ENCODE assay signal across 33 cellular contexts in genomic region chr17:61754124-61754523, GRCh38.
"Had no signal": no experiment of that assay in that cellular context is flagged by ENCODE, and none has a peak within 500 bp of the region (broad histone marks: within the 10 kb centered on the region; RNA-seq: fewer than 3 reads in every experiment).

No MANE protein-coding gene starts in this region.

- DNase-seq: activated B cell treated with CpG ODN at 0.5 μM for 24 hours; activated CD4-positive, alpha-beta T cell treated with anti-CD3 and anti-CD28 coated beads for 48 hours; activated CD4-positive, alpha-beta T cell treated with anti-CD3 and anti-CD28 coated beads, Interleukin-2, amount 50 U/mL, for 1 hour; activated CD4-positive, alpha-beta T cell treated with anti-CD3 and anti-CD28 coated beads, Interleukin-2, amount 50 U/mL, for 48 hours; activated CD8-positive, alpha-beta memory T cell treated with anti-CD3 and anti-CD28 coated beads for 24 hours; activated CD8-positive, alpha-beta T cell treated with anti-CD3 and anti-CD28 coated beads for 36 hours; activated effector memory CD4-positive, alpha-beta T cell treated with Interleukin-2 at 50 U/mL for 16 hours; activated naive CD4-positive, alpha-beta T cell treated with anti-CD3 and anti-CD28 coated beads for 36 hours; activated naive CD8-positive, alpha-beta T cell treated with anti-CD3 and anti-CD28 coated beads for 36 hours; activated naive CD8-positive, alpha-beta T cell treated with anti-CD3 and anti-CD28 coated beads, Interleukin-2, amount 50 U/mL, for 24 hours; activated T-cell treated with anti-CD3 and anti-CD28 coated beads, Interleukin-2, amount 50 U/mL, for 4 hours; adrenal gland; amygdala; aorta; body of pancreas; caudate nucleus; cerebellar nuclear complex; colonic mucosa; effector CD8-positive, alpha-beta T cell; esophagus squamous epithelium; foreskin melanocyte; heart right ventricle; T-helper 17 cell; T1000; WERI-Rb-1 had no signal

- H3K4me3 Mint-ChIP-seq: activated B cell treated with CpG ODN at 0.5 μM for 24 hours; activated CD8-positive, alpha-beta T cell treated with anti-CD3 and anti-CD28 coated beads for 36 hours; activated naive CD4-positive, alpha-beta T cell treated with anti-CD3 and anti-CD28 coated beads for 36 hours; activated naive CD4-positive, alpha-beta T cell treated with anti-CD3 and anti-CD28 coated beads, Interleukin-2, amount 50 U/mL, for 24 hours; activated naive CD8-positive, alpha-beta T cell treated with anti-CD3 and anti-CD28 coated beads for 36 hours; activated naive CD8-positive, alpha-beta T cell treated with anti-CD3 and anti-CD28 coated beads, Interleukin-2, amount 50 U/mL, for 24 hours; activated T-cell treated with anti-CD3 and anti-CD28 coated beads, Interleukin-2, amount 50 U/mL, for 4 hours; activated T-helper 17 cell treated with anti-CD3 and anti-CD28 coated beads, Interleukin-2, amount 50 U/mL, for 72 hours; T-helper 17 cell; T-helper 2 cell treated with Interferon-gamma antibody and Interleukin-4, amounts not matched to agents 5 μg/mL and 100 μg/mL, for 36 hours had no signal

- H3K27me3 Mint-ChIP-seq: activated B cell treated with CpG ODN at 0.5 μM for 24 hours; activated CD8-positive, alpha-beta T cell treated with anti-CD3 and anti-CD28 coated beads for 36 hours; activated naive CD4-positive, alpha-beta T cell treated with anti-CD3 and anti-CD28 coated beads, Interleukin-2, amount 50 U/mL, for 24 hours; activated naive CD8-positive, alpha-beta T cell treated with anti-CD3 and anti-CD28 coated beads for 36 hours; activated naive CD8-positive, alpha-beta T cell treated with anti-CD3 and anti-CD28 coated beads, Interleukin-2, amount 50 U/mL, for 24 hours; activated T-helper 17 cell treated with anti-CD3 and anti-CD28 coated beads, Interleukin-2, amount 50 U/mL, for 72 hours; T-helper 17 cell had no signal

- H3K27ac ChIP-seq: adrenal gland, body of pancreas, colonic mucosa, epithelial cell of prostate, esophagus squamous epithelium, gastroesophageal sphincter, heart right ventricle, WERI-Rb-1 had no signal

- H3K9me3 ChIP-seq: adrenal gland, body of pancreas, colonic mucosa, esophagus squamous epithelium had no signal

- ATAC-seq: activated CD4-positive, CD25-positive, alpha-beta regulatory T cell treated with anti-CD3 and anti-CD28 coated beads, Interleukin-2, amount 50 U/mL, for 24 hours; activated CD8-positive, alpha-beta T cell treated with anti-CD3 and anti-CD28 coated beads for 36 hours; activated naive CD8-positive, alpha-beta T cell treated with anti-CD3 and anti-CD28 coated beads, Interleukin-2, amount 50 U/mL, for 24 hours; activated T-cell treated with anti-CD3 and anti-CD28 coated beads, Interleukin-2, amount 50 U/mL, for 4 hours; activated T-helper 17 cell treated with anti-CD3 and anti-CD28 coated beads, Interleukin-2, amount 50 U/mL, for 72 hours; body of pancreas; gastroesophageal sphincter; heart right ventricle; T-helper 17 cell had no signal

- H3K27me3 ChIP-seq: adrenal gland, body of pancreas, colonic mucosa, esophagus squamous epithelium, gastroesophageal sphincter, heart right ventricle had no signal

- H3K9me3 Mint-ChIP-seq: activated naive CD4-positive, alpha-beta T cell treated with anti-CD3 and anti-CD28 coated beads for 36 hours; activated naive CD4-positive, alpha-beta T cell treated with anti-CD3 and anti-CD28 coated beads, Interleukin-2, amount 50 U/mL, for 24 hours; activated T-cell treated with anti-CD3 and anti-CD28 coated beads, Interleukin-2, amount 50 U/mL, for 4 hours; activated T-helper 17 cell treated with anti-CD3 and anti-CD28 coated beads, Interleukin-2, amount 50 U/mL, for 72 hours had no signal

- H3K27ac Mint-ChIP-seq: activated B cell treated with CpG ODN at 0.5 μM for 24 hours; activated CD8-positive, alpha-beta T cell treated with anti-CD3 and anti-CD28 coated beads for 36 hours; activated naive CD4-positive, alpha-beta T cell treated with anti-CD3 and anti-CD28 coated beads for 36 hours; activated naive CD4-positive, alpha-beta T cell treated with anti-CD3 and anti-CD28 coated beads, Interleukin-2, amount 50 U/mL, for 24 hours; activated naive CD8-positive, alpha-beta T cell treated with anti-CD3 and anti-CD28 coated beads for 36 hours; activated naive CD8-positive, alpha-beta T cell treated with anti-CD3 and anti-CD28 coated beads, Interleukin-2, amount 50 U/mL, for 24 hours; activated T-helper 17 cell treated with anti-CD3 and anti-CD28 coated beads, Interleukin-2, amount 50 U/mL, for 72 hours; T-helper 17 cell; T-helper 2 cell treated with Interferon-gamma antibody and Interleukin-4, amounts not matched to agents 5 μg/mL and 100 μg/mL, for 36 hours had no signal

- H3K4me1 ChIP-seq: adrenal gland, body of pancreas, colonic mucosa, esophagus squamous epithelium, gastroesophageal sphincter, heart right ventricle had no signal

- H3K4me1 Mint-ChIP-seq: activated T-helper 17 cell treated with anti-CD3 and anti-CD28 coated beads, Interleukin-2, amount 50 U/mL, for 72 hours; T-helper 17 cell had no signal

- H3K4me3 ChIP-seq: adrenal gland, body of pancreas, colonic mucosa, esophagus squamous epithelium, gastroesophageal sphincter, heart right ventricle had no signal

- FAIRE-seq: endometrium, endothelial cell of umbilical vein had no signal

- H3K36me3 ChIP-seq: adrenal gland, colonic mucosa, esophagus squamous epithelium, gastroesophageal sphincter, heart right ventricle had no signal
